ENCODE assay signal across 9 cellular contexts in genomic region chr3:49906004-49906860, GRCh38. TPM values are rescaled to one million over a fixed set of nuclear protein-coding genes. Genes with fewer than 3 reads are reported as not detected.
DNase-seq lines count a peak whose midpoint lies in the region; ATAC-seq and TF ChIP-seq lines count a peak whose summit lies in the region.
"Had no signal": no experiment of that assay in that cellular context is flagged by ENCODE, and none has a peak within 500 bp of the region (broad histone marks: within the 10 kb centered on the region; RNA-seq: fewer than 3 reads in every experiment).

No MANE protein-coding gene starts in this region.

- peak overlapping the region in 11 of 12 donors; percentile 11 to 72 (median 54) for H3K27ac ChIP-seq in heart left ventricle

- H3K4me3 Mint-ChIP-seq in activated naive CD8-positive, alpha-beta T cell treated with anti-CD3 and anti-CD28 coated beads, Interleukin-2, amount 50 U/mL, for 24 hours: peak overlapping the region; percentile 24

- TF ChIP-seq POLR2A in GM18505 (IDR thresholded peaks at IDR 0.05; ENCODE audit: borderline replicate concordance, extremely low read depth, insufficient read depth, insufficient read length) (peak; percentile 16), heart left ventricle (IDR thresholded peaks at IDR 0.05) (no peak)

- H3K4me3 ChIP-seq in heart left ventricle: peak overlapping the region in 10 of 12 donors; percentile 13 to 45 (median 32)
- H3K4me3 ChIP-seq: HAP-1 had no signal

- no peaks in the 10 kb centered on the region for H3K9me3 Mint-ChIP-seq in activated naive CD8-positive, alpha-beta T cell treated with anti-CD3 and anti-CD28 coated beads, Interleukin-2, amount 50 U/mL, for 24 hours

- WGBS in heart left ventricle, 4 donors: 14 to 23% (median 17%) methylated on average over 7 to 15 of the region's 15 CpGs

- no peaks in the 10 kb centered on the region for H3K27me3 ChIP-seq in heart left ventricle

- H3K9me3 ChIP-seq in heart left ventricle: no peaks in the 10 kb centered on the region
- H3K9me3 ChIP-seq: HAP-1 had no signal

- peaks cover 6% of the 10 kb centered on the region for H3K36me3 Mint-ChIP-seq in activated naive CD8-positive, alpha-beta T cell treated with anti-CD3 and anti-CD28 coated beads, Interleukin-2, amount 50 U/mL, for 24 hours (ENCODE audit: low read depth)

- H3K4me1 Mint-ChIP-seq in activated naive CD8-positive, alpha-beta T cell treated with anti-CD3 and anti-CD28 coated beads, Interleukin-2, amount 50 U/mL, for 24 hours: peaks cover 25% of the 10 kb centered on the region

- peaks cover 4 to 35% (median 23%) of the 10 kb centered on the region in 12 donors for H3K4me1 ChIP-seq in heart left ventricle
- H3K4me1 ChIP-seq: HAP-1 had no signal

- peak; percentile 40 to 87 (median 72) for TF ChIP-seq CTCF in heart left ventricle (IDR thresholded peaks at IDR 0.05)

- no peaks in the 10 kb centered on the region for H3K27me3 Mint-ChIP-seq in activated naive CD8-positive, alpha-beta T cell treated with anti-CD3 and anti-CD28 coated beads, Interleukin-2, amount 50 U/mL, for 24 hours

- DNase-seq in ACHN (peak; percentile 38), SK-MEL-5 (ENCODE audit: low read depth, low spot score) (peak; percentile 42), heart left ventricle (peak in 3 of 5 donors; percentile 46 to 57 (median 54)), retina (peak; percentile 59), NCI-H1105 treated with DMSO at 0.1 percent for 48 hours (lab: John Stamatoyannopoulos, UW) (no peak)
- peak; percentile 60 for DNase-seq in activated naive CD8-positive, alpha-beta T cell treated with anti-CD3 and anti-CD28 coated beads, Interleukin-2, amount 50 U/mL, for 24 hours

- intact Hi-C loops in heart left ventricle (cut with DNase I): loop anchor here (1.0 to 10.0 kb wide), 11 partner anchors 61 to 361 kb away; partner anchors contain the start of genes INKA1 (in 8 of the 10) and AMIGO3 (in 1 of the 10)

- in situ Hi-C loops in ACHN (cut with HindIII; ENCODE audit: low pct_ligation_motif_present, low pct_unique_long_range_greater_than_20kb, low sequenced_read_pairs) (no loop called here), SK-MEL-5 (cut with HindIII; ENCODE audit: low pct_unique_long_range_greater_than_20kb, low sequenced_read_pairs) (no loop called here)

- ATAC-seq in GM18505 (IDR thresholded peaks at IDR 0.05; ENCODE audit: unreplicated experiment): no peak
- ATAC-seq in activated naive CD8-positive, alpha-beta T cell treated with anti-CD3 and anti-CD28 coated beads, Interleukin-2, amount 50 U/mL, for 24 hours: peak; percentile 44
- ATAC-seq in heart left ventricle: peak in 3 of 4 donors; percentile 47 to 72 (median 60)
- ATAC-seq in HG02885 (IDR thresholded peaks at IDR 0.05; ENCODE audit: poor library complexity, unreplicated experiment): no peak

- peaks cover 0 to 24% (median 19%) of the 10 kb centered on the region in 9 donors for H3K36me3 ChIP-seq in heart left ventricle
- H3K36me3 ChIP-seq: HAP-1 had no signal

- no peak overlapping the region for H3K27ac Mint-ChIP-seq in activated naive CD8-positive, alpha-beta T cell treated with anti-CD3 and anti-CD28 coated beads, Interleukin-2, amount 50 U/mL, for 24 hours

RNA-seq across cellular contexts. Expression of gene MST1R, which starts 2.6 kb away (rescaled TPM):
- not detected in 2 replicates for total RNA-seq in SK-MEL-5 (2014; rRNA removed; shearing (Covaris generic))
- 0.12 and 0.25 TPM in 2 replicates for polyA plus RNA-seq in SK-MEL-5 (2015; cell fraction: cytosol; rRNA removed)
- polyA plus RNA-seq in SK-MEL-5 (2015; cell fraction: nucleus; rRNA removed): 0.31 and 1.0 TPM in 2 replicates
- 1 to 10 TPM in 8 of 9 donors, under 1 TPM in 1; 0.79 to 8.9 (median 1.8) TPM for total RNA-seq in heart left ventricle
- 1 to 10 TPM; 1.0 to 2.5 TPM for polyA plus RNA-seq in heart left ventricle

RNA-seq across cellular contexts. Expression of gene MON1A, which starts 23.4 kb away (rescaled TPM):
- total RNA-seq in SK-MEL-5 (2014; rRNA removed; shearing (Covaris generic)): 8.0 and 9.4 TPM in 2 replicates
- 18.0 and 18.9 TPM in 2 replicates for polyA plus RNA-seq in SK-MEL-5 (2015; cell fraction: cytosol; rRNA removed)
- polyA plus RNA-seq in SK-MEL-5 (2015; cell fraction: nucleus; rRNA removed): 12.1 and 16.6 TPM in 2 replicates
- 10 to 100 TPM in 2 of 9 donors, 1 to 10 TPM in 7; 4.8 to 13.0 (median 7.7) TPM for total RNA-seq in heart left ventricle
- polyA plus RNA-seq in heart left ventricle: 10 to 100 TPM in 1 of 2 donors, 1 to 10 TPM in 1; 5.2 to 16.3 TPM

RNA-seq across cellular contexts. Expression of gene RBM6, which starts 33.7 kb away (rescaled TPM):
- 27.4 and 34.2 TPM in 2 replicates for total RNA-seq in SK-MEL-5 (2014; rRNA removed; shearing (Covaris generic))
- polyA plus RNA-seq in SK-MEL-5 (2015; cell fraction: cytosol; rRNA removed): 36.4 and 44.8 TPM in 2 replicates
- 220 and 256 TPM in 2 replicates for polyA plus RNA-seq in SK-MEL-5 (2015; cell fraction: nucleus; rRNA removed)
- total RNA-seq in heart left ventricle: 10 to 100 TPM; 21.1 to 41.4 (median 32.6) TPM
- polyA plus RNA-seq in heart left ventricle: 10 to 100 TPM; 27.6 to 75.1 TPM

RNA-seq across cellular contexts. Expression of gene CAMKV, which starts 36.5 kb away (rescaled TPM):
- total RNA-seq in SK-MEL-5 (2014; rRNA removed; shearing (Covaris generic)): 0.32 and 0.58 TPM in 2 replicates
- polyA plus RNA-seq in SK-MEL-5 (2015; cell fraction: cytosol; rRNA removed): 1.3 and 1.4 TPM in 2 replicates
- 7.2 and 14.2 TPM in 2 replicates for polyA plus RNA-seq in SK-MEL-5 (2015; cell fraction: nucleus; rRNA removed)
- not detected for total RNA-seq in heart left ventricle
- polyA plus RNA-seq in heart left ventricle: not detected

RNA-seq across cellular contexts. Expression of gene TRAIP, which starts 49.9 kb away (rescaled TPM):
- total RNA-seq in SK-MEL-5 (2014; rRNA removed; shearing (Covaris generic)): 6.1 TPM in 2 replicates
- polyA plus RNA-seq in SK-MEL-5 (2015; cell fraction: cytosol; rRNA removed): 8.9 and 10.2 TPM in 2 replicates
- 55.2 and 72.7 TPM in 2 replicates for polyA plus RNA-seq in SK-MEL-5 (2015; cell fraction: nucleus; rRNA removed)
- 1 to 10 TPM in 3 of 9 donors, under 1 TPM in 5, not detected in 1; 0.37 to 6.3 (median 0.99) TPM for total RNA-seq in heart left ventricle
- polyA plus RNA-seq in heart left ventricle: 1 to 10 TPM in 1 of 2 donors, under 1 TPM in 1; 0.72 to 1.3 TPM

Comparison
In these comparisons a context has a peak if more than half of its experiments do, and no peak if none do; other contexts are left out.
1. ATAC-seq: peak in activated naive CD8-positive, alpha-beta T cell treated with anti-CD3 and anti-CD28 coated beads, Interleukin-2, amount 50 U/mL, for 24 hours (single experiment) and heart left ventricle (3 of 4); none in GM18505 (single experiment) and HG02885 (single experiment).